ENCODE assay signal across 8 cellular contexts in the genomic region with DNA sequence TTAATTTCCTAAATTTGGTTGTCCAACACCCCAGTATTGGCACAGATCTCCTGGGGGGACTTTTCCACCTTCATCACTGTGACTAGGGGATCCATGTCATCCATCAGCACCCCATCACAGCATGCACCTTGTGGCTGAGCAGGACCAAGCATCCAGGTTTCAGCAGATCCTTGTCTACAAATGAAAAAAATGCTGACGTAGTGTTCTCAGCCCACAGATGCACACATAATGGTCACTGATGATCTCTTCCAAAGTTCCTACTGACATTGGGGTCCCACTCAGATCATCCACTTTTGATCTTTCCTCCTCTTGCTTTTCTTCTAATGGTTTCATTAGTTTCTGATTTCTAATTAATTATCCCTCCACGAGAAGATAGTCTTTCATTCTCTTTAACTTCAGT.
"Had no signal": no experiment of that assay in that cellular context is flagged by ENCODE, and none has a peak within 500 bp of the region (broad histone marks: within the 10 kb centered on the region; RNA-seq: fewer than 3 reads in every experiment).

No MANE protein-coding gene starts in this region.

- DNase-seq: GDM1, GF-D8 had no signal

- FAIRE-seq: G401.6, GM12878, GM12891, GM12892, GM18507, GM19239 had no signal

- H3K4me3 ChIP-seq: GM12878 had no signal

- ATAC-seq: GM12878 had no signal
